In the genomic region with DNA sequence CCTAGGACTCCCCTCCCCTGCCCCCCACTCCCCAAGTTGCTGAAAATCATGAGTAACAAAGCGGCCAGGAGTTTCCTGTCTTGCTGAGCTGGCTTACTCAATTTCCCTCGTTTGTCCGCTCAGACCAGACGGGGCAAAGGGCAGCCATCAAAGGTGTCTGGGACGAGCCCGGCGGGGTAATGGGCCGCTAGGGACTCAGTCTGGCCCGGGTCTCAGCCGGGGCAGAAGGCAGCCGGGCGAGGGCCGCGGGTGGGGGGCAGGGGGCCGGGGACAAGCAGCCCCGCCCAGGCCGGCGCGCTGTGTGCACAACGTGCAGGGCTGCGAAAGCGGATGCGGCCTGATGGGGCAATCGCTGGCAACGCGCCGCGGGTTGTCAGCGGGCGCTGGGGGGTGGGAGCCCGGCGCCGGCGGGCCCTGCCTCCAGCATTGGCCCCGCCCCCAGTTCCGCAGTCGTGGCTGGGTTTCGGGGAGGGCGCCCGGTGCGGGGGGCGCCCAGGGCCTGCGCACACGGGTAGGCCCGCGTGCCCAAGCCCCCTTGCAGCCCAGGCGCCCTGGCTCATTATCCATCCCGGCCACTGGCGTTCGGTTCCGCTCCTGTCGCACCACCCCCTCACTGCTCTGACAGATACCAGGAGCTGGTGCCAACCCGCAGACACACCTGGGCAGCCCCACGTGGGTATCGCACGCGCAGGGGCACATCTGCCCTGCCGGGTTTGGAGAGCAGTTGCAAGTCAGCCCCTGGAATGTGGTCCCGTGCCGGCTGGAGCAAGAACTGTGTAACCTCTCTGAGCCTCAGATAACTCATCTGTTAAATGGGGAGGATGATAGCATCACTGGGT, we compare ENCODE assay signal across 8 cellular contexts. TPM values are rescaled to one million over a fixed set of nuclear protein-coding genes. Genes with fewer than 3 reads are reported as not detected.
DNase-seq lines count a peak whose midpoint lies in the region; ATAC-seq and TF ChIP-seq lines count a peak whose summit lies in the region.

No MANE protein-coding gene starts in this region.

- peak overlapping the region; percentile 88 for H3K14ac ChIP-seq in trophoblast cell (ENCODE audit: low read length)

- no peaks in the 10 kb centered on the region for H4K20me1 ChIP-seq in DOHH2 (ENCODE audit: control insufficient read depth, insufficient read depth, low read depth, low read length)

- H3K27ac ChIP-seq in DOHH2 (ENCODE audit: low read depth, low read length) = peak overlapping the region; percentile 99
- H3K27ac ChIP-seq in SK-N-MC = peak overlapping the region; percentile 98
- peak overlapping the region; percentile 96 for H3K27ac ChIP-seq in trophoblast cell (ENCODE audit: low read depth, low read length)
- peak overlapping the region; percentile 84 to 85 for H3K27ac ChIP-seq in tibial artery

- H3K4me1 ChIP-seq in DOHH2 (ENCODE audit: control insufficient read depth, low read length) (peaks cover 94% of the 10 kb centered on the region), trophoblast cell (ENCODE audit: control insufficient read depth in 1 of 2, insufficient read depth in 2 of 2, low read length in 2 of 2) (peaks cover 56 to 63% of the 10 kb centered on the region in 2 experiments), tibial artery (peaks cover 0 to 70% (median 53%) of the 10 kb centered on the region in 4 donors)

- no peaks in the 10 kb centered on the region for H3K9me2 ChIP-seq in DOHH2 (replicated peaks; ENCODE audit: control insufficient read depth, low read length)

- no peaks in the 10 kb centered on the region for H3K36me3 ChIP-seq in DOHH2 (ENCODE audit: control insufficient read depth, low read length)
- H3K36me3 ChIP-seq in SK-N-MC (ENCODE audit: insufficient read depth, low read length) = no peaks in the 10 kb centered on the region
- no peaks in the 10 kb centered on the region for H3K36me3 ChIP-seq in trophoblast cell (ENCODE audit: control insufficient read depth in 1 of 2, insufficient read depth in 2 of 2, low read length in 2 of 2)
- H3K36me3 ChIP-seq in tibial artery = no peaks in the 10 kb centered on the region

- H3K18ac ChIP-seq in trophoblast cell (ENCODE audit: low read length) = peak overlapping the region; percentile 94

- peak overlapping the region; percentile 95 for H3K4ac ChIP-seq in trophoblast cell (ENCODE audit: low read depth, low read length)

- intact Hi-C loops in head of caudate nucleus (cut with DNase I) = no loop called here
- intact Hi-C loops in tibial artery (cut with DNase I; ENCODE audit: low total_unique reads) = loop anchor here (5.0 kb wide), 3 partner anchors 47 to 357 kb away; a partner anchor contains a TSS

- H2BK5ac ChIP-seq in trophoblast cell (ENCODE audit: low read depth, low read length, poor library complexity) = peak overlapping the region; percentile 95

- H2BK120ac ChIP-seq in trophoblast cell (ENCODE audit: insufficient read depth, low read length, poor library complexity) = peak overlapping the region; percentile 99

- peaks cover 0 to 5% of the 10 kb centered on the region in 2 donors for H3K9me3 Mint-ChIP-seq in activated naive CD4-positive, alpha-beta T cell treated with anti-CD3 and anti-CD28 coated beads, Interleukin-2, amount 50 U/mL, for 72 hours

- TF ChIP-seq CTCF in DOHH2 (IDR thresholded peaks at IDR 0.05; ENCODE audit: low read depth, low read length, poor library complexity, severe bottlenecking) (no peak), tibial artery (IDR thresholded peaks at IDR 0.05) (peak in 1 of 2 experiments; percentile 10)

- WGBS in trophoblast cell (ENCODE audit: extremely low coverage, insufficient coverage, insufficient read length) = no CpG with 5 or more reads among the region's 60 CpGs

- H3K79me2 ChIP-seq in DOHH2 (ENCODE audit: control insufficient read depth, low read length) (peaks cover 12% of the 10 kb centered on the region), trophoblast cell (ENCODE audit: control insufficient read depth, insufficient read depth, low read length, poor library complexity) (peaks cover 16% of the 10 kb centered on the region)

- peak overlapping the region; percentile 81 for H3K9ac ChIP-seq in SK-N-MC (ENCODE audit: insufficient read length)
- no peak overlapping the region for H3K9ac ChIP-seq in trophoblast cell (ENCODE audit: low read length)

- H3K27me3 ChIP-seq in DOHH2 (ENCODE audit: control insufficient read depth, low read length) (no peaks in the 10 kb centered on the region), trophoblast cell (ENCODE audit: insufficient read depth, low read length) (no peaks in the 10 kb centered on the region), tibial artery (no peaks in the 10 kb centered on the region)

- H3K9me3 ChIP-seq in DOHH2 (ENCODE audit: control insufficient read depth, insufficient read depth, low read length) = no peaks in the 10 kb centered on the region
- no peaks in the 10 kb centered on the region for H3K9me3 ChIP-seq in SK-N-MC (ENCODE audit: low read depth, low read length)
- no peaks in the 10 kb centered on the region for H3K9me3 ChIP-seq in trophoblast cell (ENCODE audit: insufficient read depth, low read depth, low read length)
- H3K9me3 ChIP-seq in tibial artery = no peaks in the 10 kb centered on the region

- H4K8ac ChIP-seq in trophoblast cell (ENCODE audit: low read depth, low read length) = peak overlapping the region; percentile 97

- no peak overlapping the region for H3K23ac ChIP-seq in trophoblast cell (ENCODE audit: low read length)

- H3K27ac Mint-ChIP-seq in activated naive CD4-positive, alpha-beta T cell treated with anti-CD3 and anti-CD28 coated beads, Interleukin-2, amount 50 U/mL, for 72 hours = peak overlapping the region; percentile 95 to 99

- peak overlapping the region; percentile 86 for H2AK5ac ChIP-seq in trophoblast cell (ENCODE audit: low read length)

- H3K79me1 ChIP-seq in trophoblast cell (ENCODE audit: low read length) = peaks cover 52% of the 10 kb centered on the region

- DNase-seq in KBM-7 (peak; percentile 92), SK-N-MC (ENCODE audit: low read depth, low spot score) (no peak), head of caudate nucleus (peak; percentile 77 to 94 (median 89)), trophoblast cell (peak; percentile 98), tibial artery (peak; percentile 93 to 97)
- peak; percentile 83 to 94 for DNase-seq in activated naive CD4-positive, alpha-beta T cell treated with anti-CD3 and anti-CD28 coated beads, Interleukin-2, amount 50 U/mL, for 72 hours (ENCODE audit: low spot score in 2 of 2)

- peak overlapping the region; percentile 33 for H4K12ac ChIP-seq in trophoblast cell (ENCODE audit: low read depth, low read length)

- in situ Hi-C loops in KBM-7 (cut with MboI; ENCODE audit: low pct_unique_long_range_greater_than_20kb, low sequenced_read_pairs) = no loop called here

- peak overlapping the region; percentile 99 for H4K91ac ChIP-seq in trophoblast cell (ENCODE audit: low read depth, low read length)

- H2BK12ac ChIP-seq in trophoblast cell (ENCODE audit: low read length) = peak overlapping the region; percentile 62

- peaks cover 41% of the 10 kb centered on the region for H3F3A ChIP-seq in DOHH2 (ENCODE audit: control insufficient read depth, insufficient read depth)

- H3K4me2 ChIP-seq in DOHH2 (ENCODE audit: low read length) (peak overlapping the region; percentile 97), trophoblast cell (ENCODE audit: low read length) (peak overlapping the region; percentile 53)

- peak overlapping the region; percentile 84 for H3K4me3 ChIP-seq in DOHH2 (ENCODE audit: low read length)
- H3K4me3 ChIP-seq in SK-N-MC = peak overlapping the region; percentile 70
- no peak overlapping the region for H3K4me3 ChIP-seq in trophoblast cell (ENCODE audit: low read depth, low read length)
- H3K4me3 ChIP-seq in tibial artery = peak overlapping the region; percentile 46 to 47

- H2AFZ ChIP-seq in trophoblast cell (ENCODE audit: insufficient read depth, low read length, poor library complexity) = peak overlapping the region; percentile 42

- H3K36me3 Mint-ChIP-seq in activated naive CD4-positive, alpha-beta T cell treated with anti-CD3 and anti-CD28 coated beads, Interleukin-2, amount 50 U/mL, for 72 hours = peaks cover 6 to 16% of the 10 kb centered on the region in 2 donors

- ATAC-seq in GM21619 (IDR thresholded peaks at IDR 0.05; ENCODE audit: unreplicated experiment) = peak; percentile 35
- peak; percentile 63 to 66 for ATAC-seq in activated naive CD4-positive, alpha-beta T cell treated with anti-CD3 and anti-CD28 coated beads, Interleukin-2, amount 50 U/mL, for 72 hours

RNA-seq across cellular contexts. Expression of a gene that starts 35.1 kb away (rescaled TPM):
- total RNA-seq in activated naive CD4-positive, alpha-beta T cell treated with anti-CD3 and anti-CD28 coated beads, Interleukin-2, amount 50 U/mL, for 72 hours = 10 to 100 TPM; 20.7 to 26.6 TPM
- polyA plus RNA-seq in trophoblast cell (2013) = 17.3 and 17.4 TPM in 2 replicates

RNA-seq across cellular contexts. Expression of a gene that starts 45.9 kb away (rescaled TPM):
- 1,000 to 10,000 TPM; 1,025 to 1,076 TPM for total RNA-seq in activated naive CD4-positive, alpha-beta T cell treated with anti-CD3 and anti-CD28 coated beads, Interleukin-2, amount 50 U/mL, for 72 hours
- 175 and 178 TPM in 2 replicates for polyA plus RNA-seq in trophoblast cell (2013)
